In the genomic region with DNA sequence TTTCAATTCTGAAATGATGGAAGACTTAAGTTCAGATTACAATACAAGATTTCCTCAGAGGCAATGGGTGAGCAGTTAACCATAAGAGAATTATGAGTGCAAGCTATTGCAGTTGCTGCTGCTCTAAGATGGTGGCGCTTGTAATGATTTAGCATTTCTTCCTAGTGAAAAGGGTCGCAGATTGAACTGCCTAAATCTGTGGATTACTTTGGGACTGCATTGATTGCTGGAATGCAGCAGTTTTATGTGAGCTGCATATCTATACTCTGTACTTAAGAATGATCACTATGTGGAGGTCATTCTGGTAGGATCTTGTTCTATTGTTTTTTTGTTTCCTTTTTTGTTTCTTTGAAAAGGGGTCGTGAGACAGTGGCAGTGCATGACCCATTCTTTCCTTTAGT, we compare ENCODE assay signal across 12 cellular contexts. TPM values are rescaled to one million over a fixed set of nuclear protein-coding genes. Genes with fewer than 3 reads are reported as not detected.
DNase-seq lines count a peak whose midpoint lies in the region; ATAC-seq and TF ChIP-seq lines count a peak whose summit lies in the region.
"Had no signal": no experiment of that assay in that cellular context is flagged by ENCODE, and none has a peak within 500 bp of the region (broad histone marks: within the 10 kb centered on the region; RNA-seq: fewer than 3 reads in every experiment).

No MANE protein-coding gene starts in this region.

- in situ Hi-C loops in G401 (cut with HindIII; ENCODE audit: low sequenced_read_pairs): no loop called here

- intact Hi-C loops in activated CD8-positive, alpha-beta T cell treated with anti-CD3 and anti-CD28 coated beads for 36 hours (cut with micrococcal nuclease): no loop called here

- CTCF ChIA-PET in activated CD8-positive, alpha-beta T cell treated with anti-CD3 and anti-CD28 coated beads for 36 hours (lab: Charles Lee): interaction anchor here (1.0 to 1.8 kb wide), 2 partner anchors 15 to 50 kb away, joined by 3 read pairs; no protein-coding TSS in a partner anchor
- CTCF ChIA-PET in activated CD8-positive, alpha-beta T cell treated with anti-CD3 and anti-CD28 coated beads, Interleukin-2, amount 10 ng/mL, durations not matched to agents 7 days and 5 days (lab: Charles Lee): interaction anchor here (2.0 kb wide), 1 partner anchor 63 kb away, joined by 6 read pairs; no protein-coding TSS in a partner anchor
- CTCF ChIA-PET in T-cell (lab: Charles Lee): interaction anchor here in 1 of 2 donors (1.0 to 1.5 kb wide), 2 partner anchors 63 to 67 kb away, joined by 3 to 6 read pairs; no protein-coding TSS in a partner anchor

- H3K4me3 Mint-ChIP-seq in activated CD8-positive, alpha-beta T cell treated with anti-CD3 and anti-CD28 coated beads for 36 hours: no peak overlapping the region
- H3K4me3 Mint-ChIP-seq in activated CD8-positive, alpha-beta T cell treated with anti-CD3 and anti-CD28 coated beads, Interleukin-2, amount 10 ng/mL, durations not matched to agents 7 days and 5 days: no peak overlapping the region
- H3K4me3 Mint-ChIP-seq in T-cell: peak overlapping the region in 2 of 3 donors; percentile 37 to 50

- no peak overlapping the region for H3K4me3 ChIP-seq in fibroblast of the aortic adventitia (ENCODE audit: low read depth, low read length)
- H3K4me3 ChIP-seq in retinal pigment epithelial cell (ENCODE audit: low read length): no peak overlapping the region

- no peaks in the 10 kb centered on the region for H3K27me3 Mint-ChIP-seq in activated CD8-positive, alpha-beta T cell treated with anti-CD3 and anti-CD28 coated beads for 36 hours
- no peaks in the 10 kb centered on the region for H3K27me3 Mint-ChIP-seq in activated CD8-positive, alpha-beta T cell treated with anti-CD3 and anti-CD28 coated beads, Interleukin-2, amount 10 ng/mL, durations not matched to agents 7 days and 5 days (ENCODE audit: low read depth)
- no peaks in the 10 kb centered on the region for H3K27me3 Mint-ChIP-seq in T-cell
- H3K27me3 Mint-ChIP-seq: effector memory CD8-positive, alpha-beta T cell had no signal

- peaks cover 61% of the 10 kb centered on the region for H3K4me1 Mint-ChIP-seq in activated CD8-positive, alpha-beta T cell treated with anti-CD3 and anti-CD28 coated beads for 36 hours (ENCODE audit: low read depth)
- H3K4me1 Mint-ChIP-seq in activated CD8-positive, alpha-beta T cell treated with anti-CD3 and anti-CD28 coated beads, Interleukin-2, amount 10 ng/mL, durations not matched to agents 7 days and 5 days (ENCODE audit: low read depth): peaks cover 39% of the 10 kb centered on the region
- H3K4me1 Mint-ChIP-seq in T-cell: peaks cover 74 to 87% (median 80%) of the 10 kb centered on the region in 3 donors

- no peak for TF ChIP-seq CTCF in activated CD8-positive, alpha-beta T cell treated with anti-CD3 and anti-CD28 coated beads for 36 hours (IDR thresholded peaks at IDR 0.05)
- no peak for TF ChIP-seq CTCF in fibroblast of the aortic adventitia (IDR thresholded peaks at IDR 0.05; ENCODE audit: insufficient read depth, low read length)
- no peak for TF ChIP-seq CTCF in retinal pigment epithelial cell (conservative IDR thresholded peaks at IDR 0.05; ENCODE audit: low read depth, low read length)

- peaks cover 33% of the 10 kb centered on the region for H3K36me3 Mint-ChIP-seq in activated CD8-positive, alpha-beta T cell treated with anti-CD3 and anti-CD28 coated beads for 36 hours (ENCODE audit: low read depth)
- peaks cover 37% of the 10 kb centered on the region for H3K36me3 Mint-ChIP-seq in activated CD8-positive, alpha-beta T cell treated with anti-CD3 and anti-CD28 coated beads, Interleukin-2, amount 10 ng/mL, durations not matched to agents 7 days and 5 days (ENCODE audit: low read depth)
- peaks cover 21% of the 10 kb centered on the region for H3K36me3 Mint-ChIP-seq in T-cell

- ATAC-seq in activated CD8-positive, alpha-beta T cell treated with anti-CD3 and anti-CD28 coated beads for 36 hours: no peak
- ATAC-seq in activated CD8-positive, alpha-beta T cell treated with anti-CD3 and anti-CD28 coated beads, Interleukin-2, amount 10 ng/mL, durations not matched to agents 7 days and 5 days: no peak
- no peak for ATAC-seq in T-cell (replicated peaks in 1 of 4)
- ATAC-seq in GM18519 (IDR thresholded peaks at IDR 0.05; ENCODE audit: low FRiP score, unreplicated experiment): no peak
- ATAC-seq: effector memory CD8-positive, alpha-beta T cell had no signal

- H3K9me3 Mint-ChIP-seq in activated CD8-positive, alpha-beta T cell treated with anti-CD3 and anti-CD28 coated beads for 36 hours: no peaks in the 10 kb centered on the region
- H3K9me3 Mint-ChIP-seq in activated CD8-positive, alpha-beta T cell treated with anti-CD3 and anti-CD28 coated beads, Interleukin-2, amount 10 ng/mL, durations not matched to agents 7 days and 5 days (ENCODE audit: insufficient read depth): no peaks in the 10 kb centered on the region
- no peaks in the 10 kb centered on the region for H3K9me3 Mint-ChIP-seq in T-cell
- H3K9me3 Mint-ChIP-seq: effector memory CD8-positive, alpha-beta T cell had no signal

- DNase-seq in activated CD8-positive, alpha-beta T cell treated with anti-CD3 and anti-CD28 coated beads for 36 hours: no peak
- DNase-seq in activated CD8-positive, alpha-beta T cell treated with anti-CD3 and anti-CD28 coated beads, Interleukin-2, amount 10 ng/mL, durations not matched to agents 7 days and 5 days: no peak
- DNase-seq in T-cell (no peak), fibroblast of the aortic adventitia (ENCODE audit: low read depth) (peak; percentile 34), retinal pigment epithelial cell (ENCODE audit: low read depth) (peak; percentile 5), G401 (ENCODE audit: low spot score) (no peak), GDM1 (lab: John Stamatoyannopoulos, UW) (no peak)
- DNase-seq: activated CD4-positive, alpha-beta T cell treated with anti-CD3 and anti-CD28 coated beads for 1 hour; effector memory CD8-positive, alpha-beta T cell; NCI-H524 treated with DMSO at 0.1 percent for 48 hours; SHP77 had no signal

- POLR2A ChIA-PET in activated CD8-positive, alpha-beta T cell treated with anti-CD3 and anti-CD28 coated beads for 36 hours (lab: Charles Lee): interaction anchor here (1.1 to 1.9 kb wide), 3 partner anchors 8 to 17 kb away, joined by 3 to 5 read pairs (median 3); no protein-coding TSS in a partner anchor
- POLR2A ChIA-PET in activated CD8-positive, alpha-beta T cell treated with anti-CD3 and anti-CD28 coated beads, Interleukin-2, amount 10 ng/mL, durations not matched to agents 7 days and 5 days (lab: Charles Lee): no interaction called here
- POLR2A ChIA-PET in T-cell (lab: Charles Lee): no interaction called here

- peak overlapping the region; percentile 77 for H3K27ac Mint-ChIP-seq in activated CD8-positive, alpha-beta T cell treated with anti-CD3 and anti-CD28 coated beads for 36 hours
- H3K27ac Mint-ChIP-seq in activated CD8-positive, alpha-beta T cell treated with anti-CD3 and anti-CD28 coated beads, Interleukin-2, amount 10 ng/mL, durations not matched to agents 7 days and 5 days: no peak overlapping the region
- H3K27ac Mint-ChIP-seq in T-cell: peak overlapping the region in 1 of 2 donors; percentile 5

RNA-seq across cellular contexts. Expression of gene SCAF8, which starts 5.3 kb away (rescaled TPM):
- 10 to 100 TPM; 31.3 to 32.9 TPM for total RNA-seq in activated CD8-positive, alpha-beta T cell treated with anti-CD3 and anti-CD28 coated beads for 36 hours
- 10 to 100 TPM; 35.7 to 36.6 TPM for total RNA-seq in activated CD8-positive, alpha-beta T cell treated with anti-CD3 and anti-CD28 coated beads, Interleukin-2, amount 10 ng/mL, durations not matched to agents 7 days and 5 days
- total RNA-seq in T-cell (10 to 100 TPM; 53.1 to 61.1 (median 55.2) TPM), fibroblast of the aortic adventitia (ENCODE audit: low replicate concordance) (23.6 and 47.6 TPM in 2 replicates)
- 18.6 and 26.2 TPM in 2 replicates for total RNA-seq in G401 (2014; rRNA removed; shearing (Covaris generic))

Comparison
In these comparisons a context has a peak if more than half of its experiments do, and no peak if none do; other contexts are left out.
1. DNase-seq: peak in fibroblast of the aortic adventitia (single experiment) and retinal pigment epithelial cell (single experiment); none in activated CD8-positive, alpha-beta T cell treated with anti-CD3 and anti-CD28 coated beads for 36 hours (single experiment), activated CD8-positive, alpha-beta T cell treated with anti-CD3 and anti-CD28 coated beads, Interleukin-2, amount 10 ng/mL, durations not matched to agents 7 days and 5 days (single experiment), T-cell (0 of 34), G401 (single experiment) and GDM1 (single experiment).
2. H3K4me3 Mint-ChIP-seq: peak in T-cell (2 of 3); none in activated CD8-positive, alpha-beta T cell treated with anti-CD3 and anti-CD28 coated beads for 36 hours (single experiment) and activated CD8-positive, alpha-beta T cell treated with anti-CD3 and anti-CD28 coated beads, Interleukin-2, amount 10 ng/mL, durations not matched to agents 7 days and 5 days (single experiment).